Comparison of ENCODE assay signal across 8 cellular contexts in genomic region chr1:10793129-10793651, GRCh38. TPM values are rescaled to one million over a fixed set of nuclear protein-coding genes. Genes with fewer than 3 reads are reported as not detected.
A peak's percentile ranks its signal among the peaks of the same experiment; 100 is the strongest.
DNase-seq lines count a peak whose midpoint lies in the region; ATAC-seq and TF ChIP-seq lines count a peak whose summit lies in the region.

No MANE protein-coding gene starts in this region.

- peaks cover 39% of the 10 kb centered on the region for H3K27me3 Mint-ChIP-seq in activated T-helper 2 cell treated with anti-CD3 and anti-CD28 coated beads, Interferon-gamma antibody, Interleukin-2, Interleukin-4, amounts not matched to agents 10 μg/mL and 5 μg/mL and 100 μg/mL, durations not matched to agents 14 hours and 24 hours and 36 hours (ENCODE audit: low read depth)

- H3K27me3 ChIP-seq in mesenchymal stem cell (ENCODE audit: control insufficient read depth in 1 of 2, insufficient read depth in 1 of 2, low read length in 2 of 2): peaks cover 76 to 77% of the 10 kb centered on the region in 2 experiments

- H2BK12ac ChIP-seq in mesenchymal stem cell (ENCODE audit: low read length in 2 of 2): no peak overlapping the region

- no peaks in the 10 kb centered on the region for H3K9me3 ChIP-seq in mesenchymal stem cell (ENCODE audit: control insufficient read depth, low read length)

- H3K27ac Mint-ChIP-seq in activated T-helper 2 cell treated with anti-CD3 and anti-CD28 coated beads, Interferon-gamma antibody, Interleukin-2, Interleukin-4, amounts not matched to agents 10 μg/mL and 5 μg/mL and 100 μg/mL, durations not matched to agents 14 hours and 24 hours and 36 hours: peak overlapping the region; percentile 31

- no peak overlapping the region for H2BK15ac ChIP-seq in mesenchymal stem cell (ENCODE audit: low read depth, poor library complexity, severe bottlenecking)

- no peaks in the 10 kb centered on the region for H3K79me1 ChIP-seq in mesenchymal stem cell (replicated peaks; ENCODE audit: low read length, poor library complexity, severe bottlenecking)

- H3K4me2 ChIP-seq in mesenchymal stem cell (ENCODE audit: low read length, poor library complexity, severe bottlenecking): no peak overlapping the region

- H3K36me3 ChIP-seq in mesenchymal stem cell (ENCODE audit: control insufficient read depth in 1 of 2, insufficient read depth in 2 of 2, low read depth in 1 of 2, low read length in 2 of 2): no peaks in the 10 kb centered on the region

- peak overlapping the region; percentile 96 for H3K27ac ChIP-seq in 22Rv1
- no peak overlapping the region for H3K27ac ChIP-seq in mesenchymal stem cell (ENCODE audit: low read length, poor library complexity, severe bottlenecking)
- H3K27ac ChIP-seq in substantia nigra (ENCODE audit: low read depth, low read length, poor library complexity, severe bottlenecking): no peak overlapping the region

- no peak overlapping the region for H3K14ac ChIP-seq in mesenchymal stem cell (ENCODE audit: low read length in 2 of 2)

- no peak overlapping the region for H2BK5ac ChIP-seq in mesenchymal stem cell (ENCODE audit: low read depth, low read length, poor library complexity, severe bottlenecking)

- H3K18ac ChIP-seq in mesenchymal stem cell (ENCODE audit: low read depth in 1 of 2, low read length in 2 of 2): no peak overlapping the region

- H2AK5ac ChIP-seq in mesenchymal stem cell (ENCODE audit: low read length, severe bottlenecking): no peak overlapping the region

- H3K9me3 Mint-ChIP-seq in activated T-helper 2 cell treated with anti-CD3 and anti-CD28 coated beads, Interferon-gamma antibody, Interleukin-2, Interleukin-4, amounts not matched to agents 10 μg/mL and 5 μg/mL and 100 μg/mL, durations not matched to agents 14 hours and 24 hours and 36 hours: no peaks in the 10 kb centered on the region

- no peak for TF ChIP-seq CTCF in 22Rv1 (IDR thresholded peaks at IDR 0.05)

- peaks cover 9% of the 10 kb centered on the region for H3K4me1 Mint-ChIP-seq in activated T-helper 2 cell treated with anti-CD3 and anti-CD28 coated beads, Interferon-gamma antibody, Interleukin-2, Interleukin-4, amounts not matched to agents 10 μg/mL and 5 μg/mL and 100 μg/mL, durations not matched to agents 14 hours and 24 hours and 36 hours (ENCODE audit: low read depth)

- no peak overlapping the region for H2BK120ac ChIP-seq in mesenchymal stem cell (ENCODE audit: low read depth, low read length)

- intact Hi-C loops in activated T-helper 2 cell treated with anti-CD3 and anti-CD28 coated beads, Interferon-gamma antibody, Interleukin-2, Interleukin-4, amounts not matched to agents 10 μg/mL and 5 μg/mL and 100 μg/mL, durations not matched to agents 14 hours and 24 hours and 36 hours (cut with micrococcal nuclease): loop anchor here (5.0 to 10.0 kb wide), 3 partner anchors 101 to 278 kb away; no protein-coding TSS in a partner anchor
- intact Hi-C loops in sciatic nerve (cut with DNase I): no loop called here

- WGBS in mesenchymal stem cell: 0% methylated on average over 7 of the region's 9 CpGs

- peak; percentile 14 for DNase-seq in GDM1 (lab: John Stamatoyannopoulos, UW)
- no peak for DNase-seq in activated T-helper 2 cell treated with anti-CD3 and anti-CD28 coated beads, Interferon-gamma antibody, Interleukin-2, Interleukin-4, amounts not matched to agents 10 μg/mL and 5 μg/mL and 100 μg/mL, durations not matched to agents 14 hours and 24 hours and 36 hours (ENCODE audit: low spot score)
- peak; percentile 29 for DNase-seq in mesenchymal stem cell
- DNase-seq in substantia nigra (lab: John Stamatoyannopoulos, UW): no peak
- no peak for DNase-seq in sciatic nerve (ENCODE audit: low spot score)
- no peak for DNase-seq in superior temporal gyrus (ENCODE audit: extremely low spot score)

- ATAC-seq in GM18502 (IDR thresholded peaks at IDR 0.05; ENCODE audit: poor library complexity, unreplicated experiment): no peak
- ATAC-seq in sciatic nerve: no peak

- peaks cover 28% of the 10 kb centered on the region for H3K4me1 ChIP-seq in mesenchymal stem cell (ENCODE audit: control insufficient read depth, insufficient read depth, low read depth, low read length)

- H3K4me3 ChIP-seq in mesenchymal stem cell (ENCODE audit: insufficient read depth in 1 of 2, low read depth in 1 of 2, low read length in 2 of 2): no peak overlapping the region

- H3K23ac ChIP-seq in mesenchymal stem cell (ENCODE audit: low read length in 2 of 2): no peak overlapping the region

- no peak overlapping the region for H4K91ac ChIP-seq in mesenchymal stem cell (ENCODE audit: low read length)

- H3K4me3 Mint-ChIP-seq in activated T-helper 2 cell treated with anti-CD3 and anti-CD28 coated beads, Interferon-gamma antibody, Interleukin-2, Interleukin-4, amounts not matched to agents 10 μg/mL and 5 μg/mL and 100 μg/mL, durations not matched to agents 14 hours and 24 hours and 36 hours (ENCODE audit: low read depth): peak overlapping the region; percentile 58

- no peaks in the 10 kb centered on the region for H3K36me3 Mint-ChIP-seq in activated T-helper 2 cell treated with anti-CD3 and anti-CD28 coated beads, Interferon-gamma antibody, Interleukin-2, Interleukin-4, amounts not matched to agents 10 μg/mL and 5 μg/mL and 100 μg/mL, durations not matched to agents 14 hours and 24 hours and 36 hours (ENCODE audit: low read depth)

- no peak overlapping the region for H4K8ac ChIP-seq in mesenchymal stem cell (ENCODE audit: low read length)

- H3K4ac ChIP-seq in mesenchymal stem cell (ENCODE audit: low read depth in 1 of 2, low read length in 2 of 2): no peak overlapping the region

- H3K9ac ChIP-seq in mesenchymal stem cell (ENCODE audit: low read length): no peak overlapping the region

- H2AFZ ChIP-seq in mesenchymal stem cell (ENCODE audit: low read depth, low read length): no peak overlapping the region

RNA-seq across cellular contexts. Expression of gene CASZ1, which starts 3.3 kb away (rescaled TPM):
- total RNA-seq in activated T-helper 2 cell treated with anti-CD3 and anti-CD28 coated beads, Interferon-gamma antibody, Interleukin-2, Interleukin-4, amounts not matched to agents 10 μg/mL and 5 μg/mL and 100 μg/mL, durations not matched to agents 14 hours and 24 hours and 36 hours: 8.6 and 9.9 TPM in 2 replicates
- polyA plus RNA-seq in mesenchymal stem cell (2013, experiment 1 of 2): 2.6 TPM
- 4.0 TPM for polyA plus RNA-seq in mesenchymal stem cell (2013, experiment 2 of 2)
- 8.5 TPM for total RNA-seq in sciatic nerve

Comparison
In these comparisons a context has a peak if more than half of its experiments do, and no peak if none do; other contexts are left out.
1. DNase-seq: peak in GDM1 (single experiment) and mesenchymal stem cell (single experiment); none in activated T-helper 2 cell treated with anti-CD3 and anti-CD28 coated beads, Interferon-gamma antibody, Interleukin-2, Interleukin-4, amounts not matched to agents 10 μg/mL and 5 μg/mL and 100 μg/mL, durations not matched to agents 14 hours and 24 hours and 36 hours (single experiment), substantia nigra (0 of 49), sciatic nerve (single experiment) and superior temporal gyrus (single experiment).